Comparison of ENCODE assay signal across 17 cellular contexts in the genomic region with DNA sequence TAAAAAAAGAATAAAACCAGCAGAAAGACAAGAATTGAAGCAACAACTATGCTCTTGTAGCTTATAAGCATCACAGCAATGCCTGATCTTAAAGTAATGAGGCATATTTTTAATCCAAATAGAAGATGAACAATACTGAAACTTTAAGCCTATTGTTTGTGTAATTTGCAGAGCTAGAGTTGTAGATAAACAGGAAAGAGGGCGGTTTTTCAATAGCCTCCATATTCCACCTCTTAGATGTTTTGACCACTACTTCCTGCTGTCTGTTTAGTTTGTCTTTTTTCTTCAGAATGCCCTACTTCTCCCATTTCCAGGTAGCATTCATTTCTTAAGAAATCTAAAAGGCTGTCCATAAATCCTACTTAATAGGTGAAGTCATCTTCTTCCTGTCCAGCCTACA.
DNase-seq lines count a peak whose midpoint lies in the region; ATAC-seq lines count a peak whose summit lies in the region.
"Had no signal": no experiment of that assay in that cellular context is flagged by ENCODE, and none has a peak within 500 bp of the region (broad histone marks: within the 10 kb centered on the region; RNA-seq: fewer than 3 reads in every experiment).

No MANE protein-coding gene starts in this region.

- H3K4me1 ChIP-seq in HUES6 (ENCODE audit: control insufficient read depth, insufficient read depth, low read length) = no peaks in the 10 kb centered on the region

- H3K36me3 ChIP-seq in HUES6 (ENCODE audit: control insufficient read depth, insufficient read depth, low read length) = no peaks in the 10 kb centered on the region
- H3K36me3 ChIP-seq: BLaER1 treated with 17β-estradiol and CSF1 and Interleukin-3, amounts not matched to agents 10 nM and 100 nM had no signal

- H3K9me3 ChIP-seq in HUES6 (ENCODE audit: control insufficient read depth, insufficient read depth, low read depth, low read length) = no peaks in the 10 kb centered on the region
- H3K9me3 ChIP-seq: BLaER1 treated with 17β-estradiol and CSF1 and Interleukin-3, amounts not matched to agents 10 nM and 100 nM had no signal

- DNase-seq in activated T-cell treated with anti-CD3 and anti-CD28 coated beads, Interleukin-2, amount 50 U/mL, for 72 hours = no peak
- no peak for DNase-seq in activated T-cell treated with anti-CD3 and anti-CD28 coated beads, Interleukin-2, amount 50 U/mL, for 24 hours
- DNase-seq in effector memory CD8-positive, alpha-beta T cell = no peak
- no peak for DNase-seq in stimulated activated effector memory CD8-positive, alpha-beta T cell treated with anti-CD3 and anti-CD28 coated beads, Interleukin-12 subunit alpha, Interleukin-12 subunit beta, amount 100 ng/mL, for 72 hours (ENCODE audit: low spot score in 2 of 2)
- DNase-seq in activated CD4-positive, alpha-beta T cell treated with anti-CD3 and anti-CD28 coated beads, Interleukin-2, amount 50 U/mL, for 4 hours = no peak
- DNase-seq in activated CD4-positive, CD25-positive, alpha-beta regulatory T cell treated with anti-CD3 and anti-CD28 coated beads, Interleukin-2, amount 50 U/mL, for 72 hours = no peak
- DNase-seq: DMS79, KBM-7, NCI-H1105, NCI-H446 treated with DMSO at 0.1 percent for 48 hours, NCI-H748 treated with DMSO at 0.1 percent for 48 hours, OCI-M1, SHP77 had no signal

- no peaks in the 10 kb centered on the region for H3K27me3 Mint-ChIP-seq in activated T-cell treated with anti-CD3 and anti-CD28 coated beads, Interleukin-2, amount 50 U/mL, for 72 hours (ENCODE audit: low read depth)
- H3K27me3 Mint-ChIP-seq in activated T-cell treated with anti-CD3 and anti-CD28 coated beads, Interleukin-2, amount 50 U/mL, for 24 hours = no peaks in the 10 kb centered on the region
- no peaks in the 10 kb centered on the region for H3K27me3 Mint-ChIP-seq in effector memory CD8-positive, alpha-beta T cell

- H3K4me3 ChIP-seq in HUES6 (ENCODE audit: low read depth, low read length) = no peak overlapping the region
- H3K4me3 ChIP-seq: BLaER1 treated with 17β-estradiol and CSF1 and Interleukin-3, amounts not matched to agents 10 nM and 100 nM had no signal

- H3K4me1 Mint-ChIP-seq in activated T-cell treated with anti-CD3 and anti-CD28 coated beads, Interleukin-2, amount 50 U/mL, for 72 hours (ENCODE audit: low read depth) = no peaks in the 10 kb centered on the region
- H3K4me1 Mint-ChIP-seq in activated T-cell treated with anti-CD3 and anti-CD28 coated beads, Interleukin-2, amount 50 U/mL, for 24 hours (ENCODE audit: low read depth) = peaks cover 3% of the 10 kb centered on the region
- peaks cover 10 to 11% of the 10 kb centered on the region in 2 donors for H3K4me1 Mint-ChIP-seq in effector memory CD8-positive, alpha-beta T cell (ENCODE audit: low read depth in 2 of 2)
- peaks cover 17% of the 10 kb centered on the region for H3K4me1 Mint-ChIP-seq in stimulated activated effector memory CD8-positive, alpha-beta T cell treated with anti-CD3 and anti-CD28 coated beads, Interleukin-12 subunit alpha, Interleukin-12 subunit beta, amount 100 ng/mL, for 72 hours

- peak overlapping the region in 1 of 2 donors; percentile 7 for H3K4me3 Mint-ChIP-seq in activated T-cell treated with anti-CD3 and anti-CD28 coated beads, Interleukin-2, amount 50 U/mL, for 72 hours
- H3K4me3 Mint-ChIP-seq in activated T-cell treated with anti-CD3 and anti-CD28 coated beads, Interleukin-2, amount 50 U/mL, for 24 hours = no peak overlapping the region
- H3K4me3 Mint-ChIP-seq in effector memory CD8-positive, alpha-beta T cell = peak overlapping the region; percentile 35 to 44
- peak overlapping the region; percentile 41 for H3K4me3 Mint-ChIP-seq in stimulated activated effector memory CD8-positive, alpha-beta T cell treated with anti-CD3 and anti-CD28 coated beads, Interleukin-12 subunit alpha, Interleukin-12 subunit beta, amount 100 ng/mL, for 72 hours

- no peak for ATAC-seq in activated T-cell treated with anti-CD3 and anti-CD28 coated beads, Interleukin-2, amount 50 U/mL, for 72 hours (replicated peaks in 1 of 2)
- ATAC-seq in effector memory CD8-positive, alpha-beta T cell (replicated peaks) = peak; percentile 86
- peak; percentile 73 for ATAC-seq in stimulated activated effector memory CD8-positive, alpha-beta T cell treated with anti-CD3 and anti-CD28 coated beads, Interleukin-12 subunit alpha, Interleukin-12 subunit beta, amount 100 ng/mL, for 72 hours
- ATAC-seq in HG03045 (IDR thresholded peaks at IDR 0.05; ENCODE audit: unreplicated experiment) = no peak
- ATAC-seq: HepG2 had no signal

- H3K27me3 ChIP-seq in HUES6 (ENCODE audit: control insufficient read depth, insufficient read depth, low read length) = no peaks in the 10 kb centered on the region
- H3K27me3 ChIP-seq: BLaER1 treated with 17β-estradiol and CSF1 and Interleukin-3, amounts not matched to agents 10 nM and 100 nM had no signal

- H3K36me3 Mint-ChIP-seq in activated T-cell treated with anti-CD3 and anti-CD28 coated beads, Interleukin-2, amount 50 U/mL, for 72 hours (ENCODE audit: insufficient read depth in 2 of 2) = no peaks in the 10 kb centered on the region
- no peaks in the 10 kb centered on the region for H3K36me3 Mint-ChIP-seq in activated T-cell treated with anti-CD3 and anti-CD28 coated beads, Interleukin-2, amount 50 U/mL, for 24 hours (ENCODE audit: low read depth)
- H3K36me3 Mint-ChIP-seq in effector memory CD8-positive, alpha-beta T cell (ENCODE audit: insufficient read depth) = no peaks in the 10 kb centered on the region
- no peaks in the 10 kb centered on the region for H3K36me3 Mint-ChIP-seq in stimulated activated effector memory CD8-positive, alpha-beta T cell treated with anti-CD3 and anti-CD28 coated beads, Interleukin-12 subunit alpha, Interleukin-12 subunit beta, amount 100 ng/mL, for 72 hours

- H3K27ac Mint-ChIP-seq in activated T-cell treated with anti-CD3 and anti-CD28 coated beads, Interleukin-2, amount 50 U/mL, for 72 hours = peak overlapping the region; percentile 31
- no peak overlapping the region for H3K27ac Mint-ChIP-seq in activated T-cell treated with anti-CD3 and anti-CD28 coated beads, Interleukin-2, amount 50 U/mL, for 24 hours
- H3K27ac Mint-ChIP-seq in effector memory CD8-positive, alpha-beta T cell = peak overlapping the region in 1 of 2 donors; percentile 46
- H3K27ac Mint-ChIP-seq in stimulated activated effector memory CD8-positive, alpha-beta T cell treated with anti-CD3 and anti-CD28 coated beads, Interleukin-12 subunit alpha, Interleukin-12 subunit beta, amount 100 ng/mL, for 72 hours = peak overlapping the region; percentile 84

- H3K9ac ChIP-seq in HUES6 (ENCODE audit: low read length) = no peak overlapping the region
- H3K9ac ChIP-seq: BLaER1 treated with 17β-estradiol and CSF1 and Interleukin-3, amounts not matched to agents 10 nM and 100 nM had no signal

- peak overlapping the region; percentile 23; the same call in 1 of the 2 replicates for H3K27ac ChIP-seq in HUES6 (ENCODE audit: low read depth, low read length)
- H3K27ac ChIP-seq: BLaER1 treated with 17β-estradiol and CSF1 and Interleukin-3, amounts not matched to agents 10 nM and 100 nM had no signal

- H3K9me3 Mint-ChIP-seq in activated T-cell treated with anti-CD3 and anti-CD28 coated beads, Interleukin-2, amount 50 U/mL, for 72 hours = no peaks in the 10 kb centered on the region
- H3K9me3 Mint-ChIP-seq in activated T-cell treated with anti-CD3 and anti-CD28 coated beads, Interleukin-2, amount 50 U/mL, for 24 hours = no peaks in the 10 kb centered on the region
- H3K9me3 Mint-ChIP-seq in effector memory CD8-positive, alpha-beta T cell = no peaks in the 10 kb centered on the region
- H3K9me3 Mint-ChIP-seq in stimulated activated effector memory CD8-positive, alpha-beta T cell treated with anti-CD3 and anti-CD28 coated beads, Interleukin-12 subunit alpha, Interleukin-12 subunit beta, amount 100 ng/mL, for 72 hours = no peaks in the 10 kb centered on the region

Comparison
In these comparisons a context has a peak if more than half of its experiments do, and no peak if none do; other contexts are left out.
1. ATAC-seq: peak in effector memory CD8-positive, alpha-beta T cell (single experiment) and stimulated activated effector memory CD8-positive, alpha-beta T cell treated with anti-CD3 and anti-CD28 coated beads, Interleukin-12 subunit alpha, Interleukin-12 subunit beta, amount 100 ng/mL, for 72 hours (single experiment); none in activated T-cell treated with anti-CD3 and anti-CD28 coated beads, Interleukin-2, amount 50 U/mL, for 72 hours (0 of 2) and HG03045 (single experiment).